In the genomic region with DNA sequence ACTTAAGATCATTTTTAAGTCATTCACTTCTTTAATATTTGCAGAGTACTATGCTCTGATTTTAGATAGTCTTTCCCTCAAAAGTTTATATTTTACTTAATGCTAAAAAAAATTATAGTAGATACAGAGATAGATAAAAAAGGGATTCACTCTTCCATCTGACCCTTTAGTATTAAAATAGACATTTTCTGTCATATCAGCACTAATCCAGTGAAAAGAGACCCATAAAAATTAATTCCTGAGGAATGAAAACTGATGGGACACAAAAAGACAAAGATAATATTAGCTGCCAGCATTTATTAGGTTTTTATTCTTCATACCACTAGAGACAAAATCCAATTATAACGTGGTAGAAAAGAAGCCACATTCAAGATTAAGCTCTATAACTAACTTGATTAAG, we compare ENCODE assay signal across 20 cellular contexts.
"Had no signal": no experiment of that assay in that cellular context is flagged by ENCODE, and none has a peak within 500 bp of the region (broad histone marks: within the 10 kb centered on the region; RNA-seq: fewer than 3 reads in every experiment).

No MANE protein-coding gene starts in this region.

- FAIRE-seq: RCC 7860 had no signal

- ATAC-seq: SK-N-SH treated with all-trans-retinoic acid at 6 μM for 48 hours had no signal

- DNase-seq: KBM-7, MV-4-11, NCI-H1048, NCI-H1105, NCI-H1417, NCI-H1436 treated with DMSO at 0.1 percent for 48 hours, NCI-H1694, NCI-H187 treated with DMSO at 0.1 percent for 48 hours, NCI-H2029 treated with DMSO at 0.1 percent for 48 hours, NCI-H2171 treated with DMSO at 0.1 percent for 48 hours, NCI-H345, NCI-H446 treated with DMSO at 0.1 percent for 48 hours, NCI-H510A treated with DMSO at 0.1 percent for 48 hours, NCI-H526, Right ventricle myocardium superior, RPMI8226, SIG-M5, T-helper 1 cell had no signal
